13 cellular contexts compared by ENCODE assay signal in the genomic region with DNA sequence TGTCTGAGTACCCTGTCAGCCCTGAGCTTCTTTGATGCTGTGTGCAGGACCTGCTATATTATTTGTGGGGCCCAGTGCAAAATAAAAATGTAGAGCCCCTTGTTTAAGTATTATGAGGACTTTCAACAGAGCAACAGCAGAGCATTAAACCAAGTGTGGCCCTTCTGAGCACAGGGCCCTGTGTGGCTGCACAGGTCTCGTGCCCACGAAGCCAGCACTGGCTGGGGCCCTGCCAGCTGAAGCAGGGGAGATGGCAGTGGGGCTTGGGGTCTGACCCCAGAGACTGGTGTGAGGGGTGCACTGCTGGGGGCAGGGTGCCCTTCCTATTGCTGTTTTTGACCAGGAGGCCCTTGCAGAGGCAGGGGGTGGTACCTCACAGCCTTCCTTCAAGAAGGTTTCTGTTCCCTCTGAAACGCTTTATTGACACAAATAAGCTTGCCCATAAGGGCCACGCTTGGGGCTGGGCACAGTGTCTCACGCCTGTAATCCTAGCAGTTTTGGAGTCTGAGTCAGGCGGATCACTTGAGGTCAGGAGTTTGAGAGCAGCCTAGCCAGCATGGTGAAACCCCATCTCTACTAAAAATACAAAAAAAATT. TPM values are rescaled to one million over a fixed set of nuclear protein-coding genes. Genes with fewer than 3 reads are reported as not detected.
DNase-seq lines count a peak whose midpoint lies in the region; ATAC-seq and TF ChIP-seq lines count a peak whose summit lies in the region.
"Had no signal": no experiment of that assay in that cellular context is flagged by ENCODE, and none has a peak within 500 bp of the region (broad histone marks: within the 10 kb centered on the region; RNA-seq: fewer than 3 reads in every experiment).

No MANE protein-coding gene starts in this region.

- DNase-seq in activated T-cell treated with anti-CD3 and anti-CD28 coated beads, Interleukin-2, amount 50 U/mL, for 24 hours: no peak
- DNase-seq in activated T-cell treated with anti-CD3 and anti-CD28 coated beads, Interleukin-2, amount 50 U/mL, for 72 hours: no peak
- DNase-seq in OCI-LY7 (ENCODE audit: low spot score): peak; percentile 73
- peak; percentile 32 for DNase-seq in fibroblast of the aortic adventitia (ENCODE audit: low read depth)
- DNase-seq in upper lobe of right lung: no peak
- DNase-seq in Kasumi-1 (lab: John Stamatoyannopoulos, UW): no peak
- no peak for DNase-seq in activated naive CD4-positive, alpha-beta T cell (lab: John Stamatoyannopoulos, UW)
- DNase-seq in foreskin keratinocyte: no peak
- DNase-seq: hippocampal formation; natural killer cell; NCI-H187; stimulated activated CD4-positive, alpha-beta T cell treated with anti-CD3 and anti-CD28 coated beads, Interleukin-1b, Interleukin-23, amount 100 ng/mL, for 48 hours had no signal

- H3K9me3 Mint-ChIP-seq in activated T-cell treated with anti-CD3 and anti-CD28 coated beads, Interleukin-2, amount 50 U/mL, for 24 hours: no peaks in the 10 kb centered on the region
- H3K9me3 Mint-ChIP-seq in activated T-cell treated with anti-CD3 and anti-CD28 coated beads, Interleukin-2, amount 50 U/mL, for 72 hours: no peaks in the 10 kb centered on the region
- H3K9me3 Mint-ChIP-seq: natural killer cell had no signal

- H4K20me1 ChIP-seq in OCI-LY7 (ENCODE audit: insufficient read depth, low read length): no peaks in the 10 kb centered on the region

- H3K79me2 ChIP-seq in OCI-LY7 (ENCODE audit: insufficient read depth, low read depth, low read length): peaks cover 54% of the 10 kb centered on the region

- H3K36me3 ChIP-seq in OCI-LY7 (ENCODE audit: insufficient read depth, low read length) (peaks cover 11% of the 10 kb centered on the region; the same call in 1 of the 2 replicates), upper lobe of right lung (no peaks in the 10 kb centered on the region)
- H3K36me3 ChIP-seq: tibial artery had no signal

- H3K27ac ChIP-seq in OCI-LY7 (ENCODE audit: low read depth, low read length, poor library complexity, severe bottlenecking): peak overlapping the region; percentile 95
- no peak overlapping the region for H3K27ac ChIP-seq in upper lobe of right lung
- H3K27ac ChIP-seq in foreskin keratinocyte: no peak overlapping the region

- no peak overlapping the region for H2AFZ ChIP-seq in OCI-LY7 (ENCODE audit: low read length)

- H3K4me3 ChIP-seq in OCI-LY7 (ENCODE audit: low read depth, low read length, poor library complexity, severe bottlenecking) (peak overlapping the region; percentile 78), fibroblast of the aortic adventitia (ENCODE audit: low read depth, low read length) (no peak overlapping the region), upper lobe of right lung (no peak overlapping the region)
- H3K4me3 ChIP-seq: tibial artery had no signal

- H3K9me3 ChIP-seq in OCI-LY7 (ENCODE audit: low read length): no peaks in the 10 kb centered on the region
- H3K9me3 ChIP-seq in upper lobe of right lung: no peaks in the 10 kb centered on the region
- H3K9me3 ChIP-seq: tibial artery had no signal

- no TSS peak for BruUV-seq in OCI-LY7 (replicated peaks; lab: Mats Ljungman, UMichigan)

- H3K36me3 Mint-ChIP-seq in activated T-cell treated with anti-CD3 and anti-CD28 coated beads, Interleukin-2, amount 50 U/mL, for 24 hours (ENCODE audit: low read depth): peaks cover 7% of the 10 kb centered on the region
- peaks cover 0 to 8% of the 10 kb centered on the region in 2 donors for H3K36me3 Mint-ChIP-seq in activated T-cell treated with anti-CD3 and anti-CD28 coated beads, Interleukin-2, amount 50 U/mL, for 72 hours (ENCODE audit: insufficient read depth in 2 of 2)
- H3K36me3 Mint-ChIP-seq: natural killer cell had no signal

- H3K4me1 ChIP-seq in OCI-LY7 (ENCODE audit: insufficient read depth, low read length, poor library complexity, severe bottlenecking) (peaks cover 79% of the 10 kb centered on the region), upper lobe of right lung (peaks cover 30% of the 10 kb centered on the region), foreskin keratinocyte (peaks cover 21% of the 10 kb centered on the region)

- POLR2A ChIA-PET in OCI-LY7 (lab: Charles Lee): interaction anchor here (0.6 to 2.3 kb wide), 12 partner anchors 12 to 189 kb away, joined by 3 to 11 read pairs (median 4); partner anchors contain the start of genes CCT3, PMF1, SLC25A44 and SMG5

- H3K27me3 Mint-ChIP-seq in activated T-cell treated with anti-CD3 and anti-CD28 coated beads, Interleukin-2, amount 50 U/mL, for 24 hours: no peaks in the 10 kb centered on the region
- H3K27me3 Mint-ChIP-seq in activated T-cell treated with anti-CD3 and anti-CD28 coated beads, Interleukin-2, amount 50 U/mL, for 72 hours (ENCODE audit: low read depth): no peaks in the 10 kb centered on the region

- H3K4me1 Mint-ChIP-seq in activated T-cell treated with anti-CD3 and anti-CD28 coated beads, Interleukin-2, amount 50 U/mL, for 24 hours (ENCODE audit: low read depth): peaks cover 87% of the 10 kb centered on the region
- H3K4me1 Mint-ChIP-seq in activated T-cell treated with anti-CD3 and anti-CD28 coated beads, Interleukin-2, amount 50 U/mL, for 72 hours (ENCODE audit: low read depth): peaks cover 95% of the 10 kb centered on the region

- H3K27me3 ChIP-seq in upper lobe of right lung: no peaks in the 10 kb centered on the region
- H3K27me3 ChIP-seq in foreskin keratinocyte: no peaks in the 10 kb centered on the region

- H3K4me3 Mint-ChIP-seq in activated T-cell treated with anti-CD3 and anti-CD28 coated beads, Interleukin-2, amount 50 U/mL, for 24 hours: no peak overlapping the region
- H3K4me3 Mint-ChIP-seq in activated T-cell treated with anti-CD3 and anti-CD28 coated beads, Interleukin-2, amount 50 U/mL, for 72 hours: no peak overlapping the region
- H3K4me3 Mint-ChIP-seq: natural killer cell had no signal

- CTCF ChIA-PET in OCI-LY7 (lab: Charles Lee; ENCODE audit: unreplicated experiment): interaction anchor here (0.6 to 1.4 kb wide), 4 partner anchors 62 to 75 kb away, joined by 3 to 9 read pairs (median 3); partner anchors contain the start of gene PMF1

- peak overlapping the region; percentile 50 for H3K27ac Mint-ChIP-seq in activated T-cell treated with anti-CD3 and anti-CD28 coated beads, Interleukin-2, amount 50 U/mL, for 24 hours
- H3K27ac Mint-ChIP-seq in activated T-cell treated with anti-CD3 and anti-CD28 coated beads, Interleukin-2, amount 50 U/mL, for 72 hours: no peak overlapping the region
- H3K27ac Mint-ChIP-seq: natural killer cell had no signal

- H3K9me2 ChIP-seq in OCI-LY7 (ENCODE audit: insufficient read depth, low read length): no peaks in the 10 kb centered on the region

- intact Hi-C loops in OCI-LY7 (cut with micrococcal nuclease; ENCODE audit: unreplicated experiment): loop anchor here (1.0 to 5.0 kb wide), 3 partner anchors 42 to 341 kb away; partner anchors contain the start of genes CCT3 and TSACC
- intact Hi-C loops in upper lobe of right lung (cut with DNase I): no loop called here

- no peak for ATAC-seq in activated T-cell treated with anti-CD3 and anti-CD28 coated beads, Interleukin-2, amount 50 U/mL, for 72 hours (replicated peaks in 1 of 2)
- ATAC-seq in upper lobe of right lung (peak; percentile 2), foreskin keratinocyte (no peak)

- H3K4me2 ChIP-seq in OCI-LY7 (ENCODE audit: low read length): peak overlapping the region; percentile 85

- TF ChIP-seq CTCF in OCI-LY7 (conservative IDR thresholded peaks at IDR 0.05; ENCODE audit: low read length) (no peak), fibroblast of the aortic adventitia (IDR thresholded peaks at IDR 0.05; ENCODE audit: insufficient read depth, low read length) (no peak), upper lobe of right lung (IDR thresholded peaks at IDR 0.05) (no peak), foreskin keratinocyte (conservative IDR thresholded peaks at IDR 0.05) (no peak)

RNA-seq across cellular contexts. Expression of gene SEMA4A, which starts 2.2 kb away (rescaled TPM):
- total RNA-seq in activated T-cell treated with anti-CD3 and anti-CD28 coated beads, Interleukin-2, amount 50 U/mL, for 72 hours: 10 to 100 TPM; 63.7 to 80.3 TPM
- 77.8 and 81.2 TPM in 2 replicates for total RNA-seq in OCI-LY7 (2014; rRNA removed; shearing (Covaris generic))
- total RNA-seq in OCI-LY7 (2022): 196 and 205 TPM in 2 replicates
- 1.4 and 3.2 TPM in 2 replicates for total RNA-seq in fibroblast of the aortic adventitia (ENCODE audit: low replicate concordance)
- 30.7 TPM for total RNA-seq in upper lobe of right lung
- total RNA-seq in foreskin keratinocyte: 9.7 and 9.9 TPM in 2 replicates
- polyA plus RNA-seq in foreskin keratinocyte: 9.3 TPM in 2 replicates

RNA-seq across cellular contexts. Expression of gene LMNA, which starts 36.7 kb away (rescaled TPM):
- 100 to 1,000 TPM; 125 to 159 TPM for total RNA-seq in activated T-cell treated with anti-CD3 and anti-CD28 coated beads, Interleukin-2, amount 50 U/mL, for 72 hours
- 12.9 and 14.3 TPM in 2 replicates for total RNA-seq in OCI-LY7 (2014; rRNA removed; shearing (Covaris generic))
- total RNA-seq in OCI-LY7 (2022): 5.0 and 6.5 TPM in 2 replicates
- total RNA-seq in fibroblast of the aortic adventitia (ENCODE audit: low replicate concordance): 502 and 1,039 TPM in 2 replicates
- 235 TPM for total RNA-seq in upper lobe of right lung
- total RNA-seq in foreskin keratinocyte: 816 and 822 TPM in 2 replicates
- polyA plus RNA-seq in foreskin keratinocyte: 810 and 877 TPM in 2 replicates

RNA-seq across cellular contexts. Expression of gene SLC25A44, which starts 42.7 kb away (rescaled TPM):
- total RNA-seq in activated T-cell treated with anti-CD3 and anti-CD28 coated beads, Interleukin-2, amount 50 U/mL, for 72 hours: 10 to 100 TPM; 52.3 to 71.0 TPM
- 8.5 and 11.0 TPM in 2 replicates for total RNA-seq in OCI-LY7 (2014; rRNA removed; shearing (Covaris generic))
- total RNA-seq in OCI-LY7 (2022) (22.5 and 26.1 TPM in 2 replicates), fibroblast of the aortic adventitia (ENCODE audit: low replicate concordance) (13.8 and 14.5 TPM in 2 replicates), upper lobe of right lung (24.9 TPM), foreskin keratinocyte (18.4 and 18.5 TPM in 2 replicates)
- polyA plus RNA-seq in foreskin keratinocyte: 12.4 and 14.2 TPM in 2 replicates

Comparison
In these comparisons a context has a peak if more than half of its experiments do, and no peak if none do; other contexts are left out.
1. DNase-seq: peak in OCI-LY7 (single experiment) and fibroblast of the aortic adventitia (single experiment); none in activated T-cell treated with anti-CD3 and anti-CD28 coated beads, Interleukin-2, amount 50 U/mL, for 24 hours (single experiment), activated T-cell treated with anti-CD3 and anti-CD28 coated beads, Interleukin-2, amount 50 U/mL, for 72 hours (0 of 2), upper lobe of right lung (single experiment), Kasumi-1 (0 of 2), activated naive CD4-positive, alpha-beta T cell (0 of 4) and foreskin keratinocyte (0 of 2).
2. RNA of gene LMNA, which starts 36.7 kb away (total RNA-seq): 502 to 1,039 TPM in fibroblast of the aortic adventitia, 816 to 822 TPM in foreskin keratinocyte, 235 TPM in upper lobe of right lung (single experiment) and 125 to 159 TPM in activated T-cell treated with anti-CD3 and anti-CD28 coated beads, Interleukin-2, amount 50 U/mL, for 72 hours; 5.0 to 14.3 TPM in OCI-LY7; every median in the first group is over 4 times any median in the second.